In the genomic region with DNA sequence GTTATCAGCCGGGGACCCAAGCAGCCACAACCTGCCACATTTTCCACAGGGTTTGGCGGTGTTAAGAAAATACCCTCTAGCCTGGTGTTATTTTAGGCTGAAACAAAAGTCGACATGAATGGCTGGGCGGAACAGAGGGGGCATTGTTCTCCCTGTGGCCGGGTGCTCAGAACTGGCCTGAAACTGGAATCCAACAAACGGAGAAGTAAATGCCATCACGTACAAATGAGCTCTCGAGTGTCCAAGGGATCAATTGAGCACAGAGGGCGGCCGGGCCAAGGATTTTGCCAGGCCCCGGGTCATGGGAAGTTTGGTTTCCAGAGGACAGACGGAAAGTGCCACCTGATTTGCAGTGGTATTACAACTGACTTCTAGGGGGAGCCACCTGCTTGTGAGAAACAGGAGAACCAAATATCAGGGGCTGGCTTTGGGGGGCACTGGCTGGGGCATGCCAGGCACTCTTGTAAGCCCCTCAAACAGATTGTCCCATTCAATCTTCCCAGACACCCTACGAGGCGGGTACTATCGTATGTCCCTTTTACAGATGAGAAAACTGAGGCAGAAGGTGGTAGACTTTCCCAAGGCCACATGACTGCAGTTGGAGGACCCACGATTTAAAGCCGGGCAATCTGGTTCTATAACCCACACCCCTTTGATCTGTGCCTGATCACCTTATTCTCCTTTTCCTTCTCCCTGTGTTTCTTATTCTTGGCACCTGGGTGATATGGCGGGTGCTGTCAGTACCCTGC, we compare ENCODE assay signal across 1 cellular context.
TF ChIP-seq lines count a peak whose summit lies in the region.

No MANE protein-coding gene starts in this region.

TF ChIP-seq in HepG2, 621 proteins besides CTCF, POLR2A, EP300 and RAD21 (continued from another document and continues in another):
- TF ChIP-seq, protein P1, sequence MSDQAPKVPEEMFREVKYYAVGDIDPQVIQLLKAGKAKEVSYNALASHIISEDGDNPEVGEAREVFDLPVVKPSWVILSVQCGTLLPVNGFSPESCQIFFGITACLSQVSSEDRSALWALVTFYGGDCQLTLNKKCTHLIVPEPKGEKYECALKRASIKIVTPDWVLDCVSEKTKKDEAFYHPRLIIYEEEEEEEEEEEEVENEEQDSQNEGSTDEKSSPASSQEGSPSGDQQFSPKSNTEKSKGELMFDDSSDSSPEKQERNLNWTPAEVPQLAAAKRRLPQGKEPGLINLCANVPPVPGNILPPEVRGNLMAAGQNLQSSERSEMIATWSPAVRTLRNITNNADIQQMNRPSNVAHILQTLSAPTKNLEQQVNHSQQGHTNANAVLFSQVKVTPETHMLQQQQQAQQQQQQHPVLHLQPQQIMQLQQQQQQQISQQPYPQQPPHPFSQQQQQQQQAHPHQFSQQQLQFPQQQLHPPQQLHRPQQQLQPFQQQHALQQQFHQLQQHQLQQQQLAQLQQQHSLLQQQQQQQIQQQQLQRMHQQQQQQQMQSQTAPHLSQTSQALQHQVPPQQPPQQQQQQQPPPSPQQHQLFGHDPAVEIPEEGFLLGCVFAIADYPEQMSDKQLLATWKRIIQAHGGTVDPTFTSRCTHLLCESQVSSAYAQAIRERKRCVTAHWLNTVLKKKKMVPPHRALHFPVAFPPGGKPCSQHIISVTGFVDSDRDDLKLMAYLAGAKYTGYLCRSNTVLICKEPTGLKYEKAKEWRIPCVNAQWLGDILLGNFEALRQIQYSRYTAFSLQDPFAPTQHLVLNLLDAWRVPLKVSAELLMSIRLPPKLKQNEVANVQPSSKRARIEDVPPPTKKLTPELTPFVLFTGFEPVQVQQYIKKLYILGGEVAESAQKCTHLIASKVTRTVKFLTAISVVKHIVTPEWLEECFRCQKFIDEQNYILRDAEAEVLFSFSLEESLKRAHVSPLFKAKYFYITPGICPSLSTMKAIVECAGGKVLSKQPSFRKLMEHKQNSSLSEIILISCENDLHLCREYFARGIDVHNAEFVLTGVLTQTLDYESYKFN (CRISPR knock-in tag; conservative IDR thresholded peaks at IDR 0.05) = peak; percentile 71
- TF ChIP-seq NCOR1 (IDR thresholded peaks at IDR 0.05; ENCODE audit: borderline replicate concordance, low read length) = no peak
- TF ChIP-seq, protein P2, sequence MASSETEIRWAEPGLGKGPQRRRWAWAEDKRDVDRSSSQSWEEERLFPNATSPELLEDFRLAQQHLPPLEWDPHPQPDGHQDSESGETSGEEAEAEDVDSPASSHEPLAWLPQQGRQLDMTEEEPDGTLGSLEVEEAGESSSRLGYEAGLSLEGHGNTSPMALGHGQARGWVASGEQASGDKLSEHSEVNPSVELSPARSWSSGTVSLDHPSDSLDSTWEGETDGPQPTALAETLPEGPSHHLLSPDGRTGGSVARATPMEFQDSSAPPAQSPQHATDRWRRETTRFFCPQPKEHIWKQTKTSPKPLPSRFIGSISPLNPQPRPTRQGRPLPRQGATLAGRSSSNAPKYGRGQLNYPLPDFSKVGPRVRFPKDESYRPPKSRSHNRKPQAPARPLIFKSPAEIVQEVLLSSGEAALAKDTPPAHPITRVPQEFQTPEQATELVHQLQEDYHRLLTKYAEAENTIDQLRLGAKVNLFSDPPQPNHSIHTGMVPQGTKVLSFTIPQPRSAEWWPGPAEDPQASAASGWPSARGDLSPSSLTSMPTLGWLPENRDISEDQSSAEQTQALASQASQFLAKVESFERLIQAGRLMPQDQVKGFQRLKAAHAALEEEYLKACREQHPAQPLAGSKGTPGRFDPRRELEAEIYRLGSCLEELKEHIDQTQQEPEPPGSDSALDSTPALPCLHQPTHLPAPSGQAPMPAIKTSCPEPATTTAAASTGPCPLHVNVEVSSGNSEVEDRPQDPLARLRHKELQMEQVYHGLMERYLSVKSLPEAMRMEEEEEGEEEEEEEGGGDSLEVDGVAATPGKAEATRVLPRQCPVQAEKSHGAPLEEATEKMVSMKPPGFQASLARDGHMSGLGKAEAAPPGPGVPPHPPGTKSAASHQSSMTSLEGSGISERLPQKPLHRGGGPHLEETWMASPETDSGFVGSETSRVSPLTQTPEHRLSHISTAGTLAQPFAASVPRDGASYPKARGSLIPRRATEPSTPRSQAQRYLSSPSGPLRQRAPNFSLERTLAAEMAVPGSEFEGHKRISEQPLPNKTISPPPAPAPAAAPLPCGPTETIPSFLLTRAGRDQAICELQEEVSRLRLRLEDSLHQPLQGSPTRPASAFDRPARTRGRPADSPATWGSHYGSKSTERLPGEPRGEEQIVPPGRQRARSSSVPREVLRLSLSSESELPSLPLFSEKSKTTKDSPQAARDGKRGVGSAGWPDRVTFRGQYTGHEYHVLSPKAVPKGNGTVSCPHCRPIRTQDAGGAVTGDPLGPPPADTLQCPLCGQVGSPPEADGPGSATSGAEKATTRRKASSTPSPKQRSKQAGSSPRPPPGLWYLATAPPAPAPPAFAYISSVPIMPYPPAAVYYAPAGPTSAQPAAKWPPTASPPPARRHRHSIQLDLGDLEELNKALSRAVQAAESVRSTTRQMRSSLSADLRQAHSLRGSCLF (CRISPR knock-in tag; IDR thresholded peaks at IDR 0.05; ENCODE audit: borderline replicate concordance) = no peak
- TF ChIP-seq RELA (CRISPR knock-in tag; IDR thresholded peaks at IDR 0.05) = no peak
- TF ChIP-seq ZFAT (CRISPR knock-in tag; conservative IDR thresholded peaks at IDR 0.05) = no peak
- TF ChIP-seq XRCC5 (optimal IDR thresholded peaks at IDR 0.05; ENCODE audit: low read length) = peak; percentile 48
- no peak for TF ChIP-seq ATF7-NPFF (CRISPR knock-in tag; IDR thresholded peaks at IDR 0.05; ENCODE audit: low read depth)
- TF ChIP-seq ZNF160 (CRISPR knock-in tag; IDR thresholded peaks at IDR 0.05) = no peak
- peak; percentile 68; the same call in 1 of the 2 replicates for TF ChIP-seq SIX1 (CRISPR knock-in tag; IDR thresholded peaks at IDR 0.05; ENCODE audit: borderline replicate concordance)
- TF ChIP-seq MIXL1 (CRISPR knock-in tag; IDR thresholded peaks at IDR 0.05) = peak; percentile 41; the same call in 1 of the 2 replicates
- peak; percentile 53; the same call in 1 of the 2 replicates for TF ChIP-seq HDAC2 (CRISPR knock-in tag; IDR thresholded peaks at IDR 0.05)
- TF ChIP-seq ZNF530 (CRISPR knock-in tag; IDR thresholded peaks at IDR 0.05; ENCODE audit: low read depth) = no peak
- TF ChIP-seq TAF1 (CRISPR knock-in tag; IDR thresholded peaks at IDR 0.05) = no peak
- TF ChIP-seq ZMYM2 (CRISPR knock-in tag; IDR thresholded peaks at IDR 0.05) = peak; percentile 53; the same call in 1 of the 2 replicates
- 0 out of 2 replicates have a peak, but pooled peaks have one; percentile 27 for TF ChIP-seq KDM2A (CRISPR knock-in tag; IDR thresholded peaks at IDR 0.05; ENCODE audit: borderline replicate concordance, low read depth)
- no peak for TF ChIP-seq DNMT1 (CRISPR knock-in tag; IDR thresholded peaks at IDR 0.05)
- TF ChIP-seq SALL1 (CRISPR knock-in tag; IDR thresholded peaks at IDR 0.05) = peak; percentile 49; the same call in 1 of the 2 replicates
- no peak for TF ChIP-seq FOXP1 (IDR thresholded peaks at IDR 0.05)
- TF ChIP-seq FOXP1 (CRISPR knock-in tag; IDR thresholded peaks at IDR 0.05) = no peak; the same call in 1 of the 2 replicates
- peak; percentile 63; the same call in 1 of the 2 replicates for TF ChIP-seq ZMYM3 (CRISPR knock-in tag; IDR thresholded peaks at IDR 0.05)
- peak; percentile 44; the same call in 1 of the 2 replicates for TF ChIP-seq FOXO1 (CRISPR knock-in tag; IDR thresholded peaks at IDR 0.05)
- no peak for TF ChIP-seq ZNF776 (CRISPR knock-in tag; IDR thresholded peaks at IDR 0.05)
- TF ChIP-seq, protein P3, sequence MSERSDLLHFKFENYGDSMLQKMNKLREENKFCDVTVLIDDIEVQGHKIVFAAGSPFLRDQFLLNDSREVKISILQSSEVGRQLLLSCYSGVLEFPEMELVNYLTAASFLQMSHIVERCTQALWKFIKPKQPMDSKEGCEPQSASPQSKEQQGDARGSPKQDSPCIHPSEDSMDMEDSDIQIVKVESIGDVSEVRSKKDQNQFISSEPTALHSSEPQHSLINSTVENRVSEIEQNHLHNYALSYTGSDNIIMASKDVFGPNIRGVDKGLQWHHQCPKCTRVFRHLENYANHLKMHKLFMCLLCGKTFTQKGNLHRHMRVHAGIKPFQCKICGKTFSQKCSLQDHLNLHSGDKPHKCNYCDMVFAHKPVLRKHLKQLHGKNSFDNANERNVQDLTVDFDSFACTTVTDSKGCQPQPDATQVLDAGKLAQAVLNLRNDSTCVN (CRISPR knock-in tag; IDR thresholded peaks at IDR 0.05; ENCODE audit: borderline replicate concordance) = no peak
- no peak for TF ChIP-seq AGO2 (optimal IDR thresholded peaks at IDR 0.05; ENCODE audit: low read depth, low read length)
- no peak for TF ChIP-seq DPF2 (CRISPR knock-in tag; IDR thresholded peaks at IDR 0.05; ENCODE audit: borderline replicate concordance, low read depth)
- no peak for TF ChIP-seq CHD2 (IDR thresholded peaks at IDR 0.05; ENCODE audit: low read depth, low read length)
- peak; percentile 53; the same call in 1 of the 2 replicates for TF ChIP-seq ZBTB7B (CRISPR knock-in tag; IDR thresholded peaks at IDR 0.05)
- peak; percentile 65 for TF ChIP-seq SOX5 (CRISPR knock-in tag; IDR thresholded peaks at IDR 0.05; ENCODE audit: borderline replicate concordance)
- peak; percentile 15 for TF ChIP-seq U2AF1 (optimal IDR thresholded peaks at IDR 0.05; ENCODE audit: low read depth, low read length)
- TF ChIP-seq, protein P4, sequence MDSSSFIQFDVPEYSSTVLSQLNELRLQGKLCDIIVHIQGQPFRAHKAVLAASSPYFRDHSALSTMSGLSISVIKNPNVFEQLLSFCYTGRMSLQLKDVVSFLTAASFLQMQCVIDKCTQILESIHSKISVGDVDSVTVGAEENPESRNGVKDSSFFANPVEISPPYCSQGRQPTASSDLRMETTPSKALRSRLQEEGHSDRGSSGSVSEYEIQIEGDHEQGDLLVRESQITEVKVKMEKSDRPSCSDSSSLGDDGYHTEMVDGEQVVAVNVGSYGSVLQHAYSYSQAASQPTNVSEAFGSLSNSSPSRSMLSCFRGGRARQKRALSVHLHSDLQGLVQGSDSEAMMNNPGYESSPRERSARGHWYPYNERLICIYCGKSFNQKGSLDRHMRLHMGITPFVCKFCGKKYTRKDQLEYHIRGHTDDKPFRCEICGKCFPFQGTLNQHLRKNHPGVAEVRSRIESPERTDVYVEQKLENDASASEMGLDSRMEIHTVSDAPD (CRISPR knock-in tag; IDR thresholded peaks at IDR 0.05) = peak; percentile 82
- TF ChIP-seq PITX1 (CRISPR knock-in tag; IDR thresholded peaks at IDR 0.05) = peak; percentile 72; the same call in 1 of the 2 replicates
- 0 out of 2 replicates have a peak, but pooled peaks have one; percentile 6 for TF ChIP-seq ZNF772 (CRISPR knock-in tag; IDR thresholded peaks at IDR 0.05)
- TF ChIP-seq EZH2 (conservative IDR thresholded peaks at IDR 0.05; ENCODE audit: low read depth, low read length) = no peak
- peak; percentile 87; the same call in 1 of the 2 replicates for TF ChIP-seq ZNF614 (CRISPR knock-in tag; IDR thresholded peaks at IDR 0.05; ENCODE audit: borderline replicate concordance)
- TF ChIP-seq ZBTB42 (CRISPR knock-in tag; IDR thresholded peaks at IDR 0.05) = no peak
- TF ChIP-seq KDM1A (CRISPR knock-in tag; IDR thresholded peaks at IDR 0.05) = no peak
- no peak for TF ChIP-seq ZNF75D (CRISPR knock-in tag; IDR thresholded peaks at IDR 0.05; ENCODE audit: borderline replicate concordance)
- TF ChIP-seq, protein P5, sequence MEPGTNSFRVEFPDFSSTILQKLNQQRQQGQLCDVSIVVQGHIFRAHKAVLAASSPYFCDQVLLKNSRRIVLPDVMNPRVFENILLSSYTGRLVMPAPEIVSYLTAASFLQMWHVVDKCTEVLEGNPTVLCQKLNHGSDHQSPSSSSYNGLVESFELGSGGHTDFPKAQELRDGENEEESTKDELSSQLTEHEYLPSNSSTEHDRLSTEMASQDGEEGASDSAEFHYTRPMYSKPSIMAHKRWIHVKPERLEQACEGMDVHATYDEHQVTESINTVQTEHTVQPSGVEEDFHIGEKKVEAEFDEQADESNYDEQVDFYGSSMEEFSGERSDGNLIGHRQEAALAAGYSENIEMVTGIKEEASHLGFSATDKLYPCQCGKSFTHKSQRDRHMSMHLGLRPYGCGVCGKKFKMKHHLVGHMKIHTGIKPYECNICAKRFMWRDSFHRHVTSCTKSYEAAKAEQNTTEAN (CRISPR knock-in tag; conservative IDR thresholded peaks at IDR 0.05) = no peak
- TF ChIP-seq NR2F6 (IDR thresholded peaks at IDR 0.05) = peak; percentile 48; the same call in 1 of the 2 replicates
- TF ChIP-seq NR2F6 (CRISPR knock-in tag; IDR thresholded peaks at IDR 0.05) = peak; percentile 58
- TF ChIP-seq MTA1 (CRISPR knock-in tag; IDR thresholded peaks at IDR 0.05; ENCODE audit: borderline replicate concordance) = 0 out of 2 replicates have a peak, but pooled peaks have one; percentile 28
- no peak for TF ChIP-seq ZNF225 (CRISPR knock-in tag; IDR thresholded peaks at IDR 0.05)
- TF ChIP-seq ZNF788 (CRISPR knock-in tag; IDR thresholded peaks at IDR 0.05; ENCODE audit: borderline replicate concordance) = peak; percentile 71
- no peak for TF ChIP-seq ZNF703 (CRISPR knock-in tag; IDR thresholded peaks at IDR 0.05; ENCODE audit: borderline replicate concordance)
- TF ChIP-seq RFXAP (CRISPR knock-in tag; IDR thresholded peaks at IDR 0.05; ENCODE audit: borderline replicate concordance) = 0 out of 2 replicates have a peak, but pooled peaks have one; percentile 35
- TF ChIP-seq, protein P6, sequence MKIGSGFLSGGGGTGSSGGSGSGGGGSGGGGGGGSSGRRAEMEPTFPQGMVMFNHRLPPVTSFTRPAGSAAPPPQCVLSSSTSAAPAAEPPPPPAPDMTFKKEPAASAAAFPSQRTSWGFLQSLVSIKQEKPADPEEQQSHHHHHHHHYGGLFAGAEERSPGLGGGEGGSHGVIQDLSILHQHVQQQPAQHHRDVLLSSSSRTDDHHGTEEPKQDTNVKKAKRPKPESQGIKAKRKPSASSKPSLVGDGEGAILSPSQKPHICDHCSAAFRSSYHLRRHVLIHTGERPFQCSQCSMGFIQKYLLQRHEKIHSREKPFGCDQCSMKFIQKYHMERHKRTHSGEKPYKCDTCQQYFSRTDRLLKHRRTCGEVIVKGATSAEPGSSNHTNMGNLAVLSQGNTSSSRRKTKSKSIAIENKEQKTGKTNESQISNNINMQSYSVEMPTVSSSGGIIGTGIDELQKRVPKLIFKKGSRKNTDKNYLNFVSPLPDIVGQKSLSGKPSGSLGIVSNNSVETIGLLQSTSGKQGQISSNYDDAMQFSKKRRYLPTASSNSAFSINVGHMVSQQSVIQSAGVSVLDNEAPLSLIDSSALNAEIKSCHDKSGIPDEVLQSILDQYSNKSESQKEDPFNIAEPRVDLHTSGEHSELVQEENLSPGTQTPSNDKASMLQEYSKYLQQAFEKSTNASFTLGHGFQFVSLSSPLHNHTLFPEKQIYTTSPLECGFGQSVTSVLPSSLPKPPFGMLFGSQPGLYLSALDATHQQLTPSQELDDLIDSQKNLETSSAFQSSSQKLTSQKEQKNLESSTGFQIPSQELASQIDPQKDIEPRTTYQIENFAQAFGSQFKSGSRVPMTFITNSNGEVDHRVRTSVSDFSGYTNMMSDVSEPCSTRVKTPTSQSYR (CRISPR knock-in tag; IDR thresholded peaks at IDR 0.05; ENCODE audit: borderline replicate concordance) = no peak
- TF ChIP-seq ZNF232 (CRISPR knock-in tag; IDR thresholded peaks at IDR 0.05; ENCODE audit: borderline replicate concordance) = no peak
- no peak for TF ChIP-seq KDM5A (IDR thresholded peaks at IDR 0.05; ENCODE audit: borderline replicate concordance, low read length)
